In the genomic region with DNA sequence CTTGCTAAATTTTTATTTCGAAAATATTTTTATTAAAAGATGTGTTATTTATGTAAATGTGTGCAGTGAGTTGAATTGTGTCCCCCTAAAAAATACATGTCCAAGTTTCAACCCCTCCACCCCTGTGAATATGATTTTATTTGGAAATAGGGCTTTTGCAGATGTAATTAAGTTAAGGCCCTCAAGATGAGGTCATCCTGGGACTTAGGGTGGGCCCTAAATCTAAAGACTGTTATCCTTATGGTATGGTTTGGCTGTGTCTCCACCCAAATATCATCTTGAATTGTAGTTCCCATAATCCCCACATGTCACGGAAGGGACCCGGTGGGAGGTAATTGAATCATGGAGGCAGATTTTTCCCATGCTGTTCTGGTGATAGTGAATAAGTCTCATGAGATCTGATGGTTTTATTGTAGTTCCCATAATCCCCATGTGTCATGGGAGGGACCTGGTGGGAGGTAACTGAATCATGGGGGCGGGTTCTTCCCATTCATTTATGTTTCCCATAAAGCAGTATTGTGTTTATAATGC, we compare ENCODE assay signal across 18 cellular contexts. TPM values are rescaled to one million over a fixed set of nuclear protein-coding genes. Genes with fewer than 3 reads are reported as not detected.
DNase-seq lines count a peak whose midpoint lies in the region; ATAC-seq and TF ChIP-seq lines count a peak whose summit lies in the region.
"Had no signal": no experiment of that assay in that cellular context is flagged by ENCODE, and none has a peak within 500 bp of the region (broad histone marks: within the 10 kb centered on the region; RNA-seq: fewer than 3 reads in every experiment).

No MANE protein-coding gene starts in this region.

- no peak for TF ChIP-seq POLR2A in esophagus muscularis mucosa (IDR thresholded peaks at IDR 0.05; ENCODE audit: low read depth)

- H3K9me2 ChIP-seq in GM23248 (ENCODE audit: insufficient read depth): no peaks in the 10 kb centered on the region

- H3K27ac Mint-ChIP-seq in CD4-positive, CD25-positive, alpha-beta regulatory T cell: peak overlapping the region in 1 of 3 donors; percentile 70
- H3K27ac Mint-ChIP-seq in T-cell: peak overlapping the region; percentile 16 to 39
- no peak overlapping the region for H3K27ac Mint-ChIP-seq in nephron progenitor cell
- H3K27ac Mint-ChIP-seq: activated CD4-positive, alpha-beta T cell treated with anti-CD3 and anti-CD28 coated beads, Interleukin-2, amount 10 ng/mL, durations not matched to agents 24 days and 14 days; endodermal cell had no signal

- H3K9me3 Mint-ChIP-seq in CD4-positive, CD25-positive, alpha-beta regulatory T cell: no peaks in the 10 kb centered on the region
- H3K9me3 Mint-ChIP-seq in T-cell: no peaks in the 10 kb centered on the region
- H3K9me3 Mint-ChIP-seq in nephron progenitor cell: no peaks in the 10 kb centered on the region
- H3K9me3 Mint-ChIP-seq: activated CD4-positive, alpha-beta T cell treated with anti-CD3 and anti-CD28 coated beads, Interleukin-2, amount 10 ng/mL, durations not matched to agents 24 days and 14 days; endodermal cell had no signal

- no peak for DNase-seq in CD4-positive, CD25-positive, alpha-beta regulatory T cell
- DNase-seq in GM23248: peak; percentile 20
- no peak for DNase-seq in T-cell
- DNase-seq in nephron progenitor cell: no peak
- no peak for DNase-seq in esophagus muscularis mucosa (ENCODE audit: extremely low spot score)
- DNase-seq in medulla oblongata (ENCODE audit: extremely low spot score): no peak
- DNase-seq: activated CD4-positive, alpha-beta T cell treated with anti-CD3 and anti-CD28 coated beads, Interleukin-2, amount 10 ng/mL, durations not matched to agents 24 days and 14 days; activated T-cell treated with anti-CD3 and anti-CD28 coated beads, Interleukin-2, amount 50 U/mL, for 1 hour; cerebellar nuclear complex; endodermal cell; GF-D8; NCI-H1105 treated with DMSO at 0.1 percent for 48 hours; NCI-H2171; stimulated activated CD4-positive, alpha-beta T cell treated with anti-CD3 and anti-CD28 coated beads, Interleukin-15, amount 100 ng/mL, for 24 hours; T-helper 2 cell had no signal

- peaks cover 4% of the 10 kb centered on the region; the same call in 1 of the 2 replicates for H3F3A ChIP-seq in GM23248 (ENCODE audit: insufficient read depth)

- no peak for TF ChIP-seq EP300 in esophagus muscularis mucosa (IDR thresholded peaks at IDR 0.05)

- H3K79me2 ChIP-seq in GM23248 (ENCODE audit: insufficient read depth): peaks cover 35% of the 10 kb centered on the region

- H3K9ac ChIP-seq in GM23248: no peak overlapping the region

- H3K4me2 ChIP-seq in GM23248 (ENCODE audit: unreplicated experiment): no peak overlapping the region

- intact Hi-C loops in esophagus muscularis mucosa (cut with DNase I): no loop called here

- H2AFZ ChIP-seq in GM23248: peak overlapping the region; percentile 95

- H3K36me3 ChIP-seq in CD4-positive, CD25-positive, alpha-beta regulatory T cell (ENCODE audit: control insufficient read depth, insufficient read depth, low read length): no peaks in the 10 kb centered on the region
- H3K36me3 ChIP-seq in GM23248 (ENCODE audit: low read depth): no peaks in the 10 kb centered on the region; the same call in 1 of the 2 replicates
- H3K36me3 ChIP-seq in esophagus muscularis mucosa: no peaks in the 10 kb centered on the region

- POLR2A ChIA-PET in T-cell (lab: Charles Lee): interaction anchor here (0.5 kb wide), 2 partner anchors 15 to 329 kb away, joined by 3 to 5 read pairs; no protein-coding TSS in a partner anchor

- in situ Hi-C loops in GM23248 (cut with MboI): loop anchor here (10.0 kb wide), 1 partner anchor 207 kb away; no protein-coding TSS in a partner anchor

- CTCF ChIA-PET in T-cell (lab: Charles Lee): interaction anchor here (0.7 to 1.0 kb wide), 2 partner anchors 204 to 212 kb away, joined by 3 read pairs; no protein-coding TSS in a partner anchor

- 71 to 80% methylated on average over 4 of the region's 4 CpGs for WGBS in GM23248 (ENCODE audit: low coverage in 1 of 2, low lambda C conversion rate in 2 of 2, missing lambda C conversion rate in 2 of 2), 2 experiments
- 95% methylated on average over 4 of the region's 4 CpGs for WGBS in esophagus muscularis mucosa

- no peaks in the 10 kb centered on the region for H3K36me3 Mint-ChIP-seq in CD4-positive, CD25-positive, alpha-beta regulatory T cell
- H3K36me3 Mint-ChIP-seq in T-cell (peaks cover 1% of the 10 kb centered on the region), nephron progenitor cell (ENCODE audit: low read depth) (no peaks in the 10 kb centered on the region)

- no peaks in the 10 kb centered on the region for H3K27me3 ChIP-seq in CD4-positive, CD25-positive, alpha-beta regulatory T cell (ENCODE audit: control insufficient read depth, insufficient read depth, low read length)
- H3K27me3 ChIP-seq in GM23248 (replicated peaks; ENCODE audit: insufficient read depth) (no peaks in the 10 kb centered on the region), esophagus muscularis mucosa (no peaks in the 10 kb centered on the region)

- TF ChIP-seq CTCF in nephron progenitor cell (IDR thresholded peaks at IDR 0.05) (no peak), esophagus muscularis mucosa (IDR thresholded peaks at IDR 0.05) (no peak)

- H4K20me1 ChIP-seq in GM23248 (ENCODE audit: insufficient read depth): 0 out of 2 replicates have a peak, but pooled peaks cover 4% of the 10 kb centered on the region

- peak overlapping the region; percentile 95 for H3K27ac ChIP-seq in CD4-positive, CD25-positive, alpha-beta regulatory T cell (ENCODE audit: insufficient read depth, low read length, poor library complexity, severe bottlenecking)
- H3K27ac ChIP-seq in GM23248: 0 out of 2 replicates have a peak overlapping the region, but pooled peaks have one; percentile 95
- no peak overlapping the region for H3K27ac ChIP-seq in esophagus muscularis mucosa (replicated peaks in 1 of 4)

- no peaks in the 10 kb centered on the region for H3K9me3 ChIP-seq in CD4-positive, CD25-positive, alpha-beta regulatory T cell (ENCODE audit: control insufficient read depth in 2 of 2, low read length in 2 of 2)
- H3K9me3 ChIP-seq in GM23248 (ENCODE audit: low read depth) (no peaks in the 10 kb centered on the region), esophagus muscularis mucosa (no peaks in the 10 kb centered on the region)

- peaks cover 12 to 24% (median 15%) of the 10 kb centered on the region in 4 donors for H3K4me1 Mint-ChIP-seq in CD4-positive, CD25-positive, alpha-beta regulatory T cell
- peaks cover 19 to 22% (median 21%) of the 10 kb centered on the region in 3 donors for H3K4me1 Mint-ChIP-seq in T-cell
- peaks cover 9% of the 10 kb centered on the region for H3K4me1 Mint-ChIP-seq in nephron progenitor cell
- H3K4me1 Mint-ChIP-seq: endodermal cell had no signal

- peak overlapping the region; percentile 13 to 49 (median 30) for H3K4me3 Mint-ChIP-seq in CD4-positive, CD25-positive, alpha-beta regulatory T cell
- H3K4me3 Mint-ChIP-seq in T-cell (peak overlapping the region in 1 of 3 donors; percentile 19), nephron progenitor cell (peak overlapping the region; percentile 69)
- H3K4me3 Mint-ChIP-seq: activated CD4-positive, alpha-beta T cell treated with anti-CD3 and anti-CD28 coated beads, Interleukin-2, amount 10 ng/mL, durations not matched to agents 24 days and 14 days; CD14-positive monocyte; endodermal cell had no signal

- no peak for ATAC-seq in CD4-positive, CD25-positive, alpha-beta regulatory T cell (ENCODE audit: low read depth in 2 of 2)
- ATAC-seq in T-cell (replicated peaks in 1 of 4) (no peak), HG03432 (IDR thresholded peaks at IDR 0.05; ENCODE audit: unreplicated experiment) (no peak)
- ATAC-seq: left lobe of liver had no signal

- no peak overlapping the region for H3K4me3 ChIP-seq in CD4-positive, CD25-positive, alpha-beta regulatory T cell (ENCODE audit: low read depth, low read length)
- no peak overlapping the region for H3K4me3 ChIP-seq in GM23248
- no peak overlapping the region for H3K4me3 ChIP-seq in esophagus muscularis mucosa

- peaks cover 13% of the 10 kb centered on the region for H3K27me3 Mint-ChIP-seq in CD4-positive, CD25-positive, alpha-beta regulatory T cell
- H3K27me3 Mint-ChIP-seq in T-cell (no peaks in the 10 kb centered on the region), nephron progenitor cell (ENCODE audit: low read depth, poor library complexity) (peaks cover 4% of the 10 kb centered on the region)

- peaks cover 40% of the 10 kb centered on the region for H3K4me1 ChIP-seq in CD4-positive, CD25-positive, alpha-beta regulatory T cell (ENCODE audit: control insufficient read depth, insufficient read depth, low read length, poor library complexity, severe bottlenecking)
- peaks cover 22% of the 10 kb centered on the region for H3K4me1 ChIP-seq in GM23248 (ENCODE audit: insufficient read depth)
- peaks cover 28 to 35% (median 31%) of the 10 kb centered on the region in 4 donors for H3K4me1 ChIP-seq in esophagus muscularis mucosa

RNA-seq across cellular contexts. Expression of a gene that starts 1.5 kb away (rescaled TPM):
- 37.6 TPM for total RNA-seq in CD4-positive, CD25-positive, alpha-beta regulatory T cell
- polyA plus RNA-seq in CD4-positive, CD25-positive, alpha-beta regulatory T cell: 10 to 100 TPM; 31.2 to 50.2 (median 33.6) TPM
- 152 and 163 TPM in 2 replicates for total RNA-seq in GM23248 (2014; rRNA removed; shearing (Covaris generic))
- polyA plus RNA-seq in GM23248 (2016; fragmentation: Nextera tagmentation; extraction: Ambion mirVana): 97.7 and 98.7 TPM in 2 replicates
- total RNA-seq in T-cell: 10 to 100 TPM; 43.2 to 58.0 (median 57.7) TPM
- 100 to 1,000 TPM in 2 of 4 donors, 10 to 100 TPM in 2; 86.8 to 183 (median 136) TPM for total RNA-seq in esophagus muscularis mucosa

RNA-seq across cellular contexts. Expression of a gene that starts 25.1 kb away (rescaled TPM):
- total RNA-seq in CD4-positive, CD25-positive, alpha-beta regulatory T cell: 0.67 TPM
- polyA plus RNA-seq in CD4-positive, CD25-positive, alpha-beta regulatory T cell: under 1 TPM in 2 of 4 donors, not detected in 2; 0.25 to 0.29 TPM
- 1.9 and 12.3 TPM in 2 replicates for total RNA-seq in GM23248 (2014; rRNA removed; shearing (Covaris generic))
- polyA plus RNA-seq in GM23248 (2016; fragmentation: Nextera tagmentation; extraction: Ambion mirVana): 11.3 and 14.1 TPM in 2 replicates
- total RNA-seq in T-cell: 1 to 10 TPM in 2 of 5 donors, under 1 TPM in 3; 0.51 to 1.7 (median 0.82) TPM
- 1 to 10 TPM; 1.2 to 3.0 (median 1.5) TPM for total RNA-seq in esophagus muscularis mucosa

Comparison
In these comparisons a context has a peak if more than half of its experiments do, and no peak if none do; other contexts are left out.
1. H3K27ac ChIP-seq: peak in CD4-positive, CD25-positive, alpha-beta regulatory T cell (single experiment) and GM23248 (single experiment); none in esophagus muscularis mucosa (0 of 4).